In the genomic region with DNA sequence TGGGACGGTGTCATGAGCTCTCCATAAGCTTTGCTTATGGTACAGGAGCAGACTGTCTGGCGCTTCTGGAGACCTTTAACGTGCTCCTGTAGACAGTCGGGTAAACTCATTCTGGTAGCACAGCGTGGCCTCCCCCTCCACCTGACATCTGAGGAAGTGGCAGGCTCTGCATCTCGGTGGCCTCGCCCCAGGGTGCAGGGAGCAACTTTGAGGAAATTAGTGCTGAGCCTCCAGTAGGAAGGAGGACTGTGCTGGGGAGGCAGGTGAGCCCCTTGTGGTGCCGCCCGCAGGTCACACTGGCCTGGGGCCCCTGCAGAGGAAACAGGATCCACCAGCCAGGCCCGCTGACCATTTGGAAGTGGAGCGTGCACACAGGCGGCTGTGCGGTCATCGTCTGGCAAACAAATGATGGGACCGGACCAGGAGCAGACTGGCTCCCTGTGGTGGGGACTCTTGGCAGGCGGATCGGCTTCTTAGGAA, we compare ENCODE assay signal across 8 cellular contexts. TPM values are rescaled to one million over a fixed set of nuclear protein-coding genes. Genes with fewer than 3 reads are reported as not detected.
A peak's percentile ranks its signal among the peaks of the same experiment; 100 is the strongest.
DNase-seq lines count a peak whose midpoint lies in the region; ATAC-seq and TF ChIP-seq lines count a peak whose summit lies in the region.

No MANE protein-coding gene starts in this region.

- TF ChIP-seq POLR2A in NB4 (IDR thresholded peaks at IDR 0.05; ENCODE audit: extremely low read depth, insufficient read length), result no peak

- in situ Hi-C loops in HAP-1 (cut with MboI; ENCODE audit: low sequenced_read_pairs), result no loop called here

- peak; percentile 10 for ATAC-seq in mucosa of descending colon
- ATAC-seq in GM21717 (IDR thresholded peaks at IDR 0.05; ENCODE audit: unreplicated experiment), result no peak

- peak overlapping the region; percentile 53 for H3K27ac ChIP-seq in caudate nucleus (ENCODE audit: low read depth, low read length)

- DNase-seq in CD1c-positive myeloid dendritic cell (ENCODE audit: extremely low spot score), result peak; percentile 39
- peak; percentile 85 for DNase-seq in NB4 (ENCODE audit: low read depth)
- DNase-seq in caudate nucleus (lab: John Stamatoyannopoulos, UW), result peak in 24 of 61 donors; percentile 15 to 75 (median 38)
- DNase-seq in mucosa of descending colon, result peak in 2 of 3 donors; percentile 38 to 58
- DNase-seq in HAP-1 (ENCODE audit: low spot score in 2 of 2), result no peak
- no peak for DNase-seq in kidney tubule cell (ENCODE audit: low spot score)
- no peak for DNase-seq in GF-D8 (lab: John Stamatoyannopoulos, UW)

- H3K9me3 ChIP-seq in mucosa of descending colon (no peaks in the 10 kb centered on the region), HAP-1 (no peaks in the 10 kb centered on the region)

- intact Hi-C loops in mucosa of descending colon (cut with DNase I, micrococcal nuclease), result no loop called here

- no peak overlapping the region for H3K4me3 ChIP-seq in NB4 (ENCODE audit: low read depth, low read length)
- no peak overlapping the region for H3K4me3 ChIP-seq in mucosa of descending colon
- H3K4me3 ChIP-seq in HAP-1, result no peak overlapping the region

- H3K27me3 ChIP-seq in HAP-1 (ENCODE audit: low read depth), result no peaks in the 10 kb centered on the region

- H3K4me1 ChIP-seq in mucosa of descending colon (ENCODE audit: low read depth), result peaks cover 24% of the 10 kb centered on the region
- no peaks in the 10 kb centered on the region; the same call in 1 of the 2 replicates for H3K4me1 ChIP-seq in HAP-1

- H3K36me3 ChIP-seq in mucosa of descending colon (ENCODE audit: low read depth), result no peaks in the 10 kb centered on the region
- H3K36me3 ChIP-seq in HAP-1 (replicated peaks), result 0 out of 2 replicates have a peak, but pooled peaks cover 2% of the 10 kb centered on the region

- no peak for TF ChIP-seq CTCF in NB4 (IDR thresholded peaks at IDR 0.05; ENCODE audit: low read depth, low read length)
- no peak for TF ChIP-seq CTCF in mucosa of descending colon (IDR thresholded peaks at IDR 0.05)

RNA-seq across cellular contexts. Expression of a gene that starts 57.9 kb away (rescaled TPM):
- 10 to 100 TPM; 28.3 to 45.9 (median 39.6) TPM for total RNA-seq in mucosa of descending colon

Comparison
In these comparisons a context has a peak if more than half of its experiments do, and no peak if none do; other contexts are left out.
1. DNase-seq: peak in CD1c-positive myeloid dendritic cell (single experiment), NB4 (single experiment) and mucosa of descending colon (2 of 3); none in HAP-1 (0 of 2), kidney tubule cell (single experiment) and GF-D8 (single experiment).